ENCODE assay signal across 8 cellular contexts in the genomic region with DNA sequence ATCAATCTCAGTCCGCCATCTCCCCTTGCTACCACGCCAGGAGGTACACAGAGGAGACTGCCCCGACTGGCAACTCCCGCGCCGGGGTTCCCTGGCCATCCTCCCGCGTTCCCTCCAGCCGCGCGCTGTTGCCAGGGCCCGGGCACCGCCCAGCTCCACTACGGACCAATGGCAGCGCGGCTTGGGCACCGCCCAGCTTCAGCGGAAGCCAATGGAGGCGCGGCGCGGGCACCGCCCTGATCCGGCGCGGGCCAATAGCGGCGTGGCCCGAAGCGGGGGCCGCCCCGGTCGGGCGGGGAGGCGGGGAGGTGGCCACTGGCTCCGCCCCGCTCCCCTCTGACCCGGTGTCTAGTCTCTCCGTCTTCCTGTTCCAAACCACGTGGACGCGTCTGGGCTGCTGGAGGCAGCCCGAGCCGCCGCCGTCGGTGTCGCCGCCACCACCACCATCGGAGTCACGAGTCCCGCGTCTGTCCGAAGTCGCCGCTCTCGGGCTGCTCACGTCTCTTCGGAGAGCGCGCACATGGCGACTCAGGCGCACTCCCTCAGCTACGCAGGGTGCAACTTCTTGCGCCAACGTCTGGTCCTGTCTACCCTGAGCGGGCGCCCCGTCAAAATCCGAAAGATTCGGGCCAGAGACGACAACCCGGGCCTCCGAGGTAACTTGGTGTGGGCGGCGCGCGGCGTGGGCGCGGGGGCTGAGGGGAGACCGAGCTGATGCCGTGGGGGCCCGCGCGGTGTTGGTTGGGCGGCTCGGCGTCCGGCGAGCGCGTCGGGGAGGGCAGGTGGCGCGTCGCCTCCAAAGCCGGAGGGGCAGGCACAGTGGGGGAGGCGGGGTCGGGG. TPM values are rescaled to one million over a fixed set of nuclear protein-coding genes. Genes with fewer than 3 reads are reported as not detected.
DNase-seq lines count a peak whose midpoint lies in the region; ATAC-seq, FAIRE-seq and TF ChIP-seq lines count a peak whose summit lies in the region.

A gene with protein sequence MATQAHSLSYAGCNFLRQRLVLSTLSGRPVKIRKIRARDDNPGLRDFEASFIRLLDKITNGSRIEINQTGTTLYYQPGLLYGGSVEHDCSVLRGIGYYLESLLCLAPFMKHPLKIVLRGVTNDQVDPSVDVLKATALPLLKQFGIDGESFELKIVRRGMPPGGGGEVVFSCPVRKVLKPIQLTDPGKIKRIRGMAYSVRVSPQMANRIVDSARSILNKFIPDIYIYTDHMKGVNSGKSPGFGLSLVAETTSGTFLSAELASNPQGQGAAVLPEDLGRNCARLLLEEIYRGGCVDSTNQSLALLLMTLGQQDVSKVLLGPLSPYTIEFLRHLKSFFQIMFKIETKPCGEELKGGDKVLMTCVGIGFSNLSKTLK (plus strand): TSS at position 373 of the 840 bp plus-strand sequence. CDS start 148 bp downstream, at position 521.

- H3K36me3 ChIP-seq in bronchial epithelial cell (ENCODE audit: control insufficient read depth, insufficient read depth, low read length): no peaks in the 10 kb centered on the region
- H3K36me3 ChIP-seq in smooth muscle cell (ENCODE audit: low read depth): no peaks in the 10 kb centered on the region

- H3K79me2 ChIP-seq in smooth muscle cell (ENCODE audit: low read depth): peaks cover 39% of the 10 kb centered on the region

- H3K9me3 ChIP-seq in smooth muscle cell (replicated peaks; ENCODE audit: low read depth): no peaks in the 10 kb centered on the region

- DNase-seq in ACHN (peak; percentile 93), NCI-H2227 (lab: John Stamatoyannopoulos, UW; ENCODE audit: unreplicated experiment) (peak; percentile 98), bronchial epithelial cell (ENCODE audit: low read depth) (peak; percentile 88), iPS-NIHi7 (ENCODE audit: extremely low spot score) (peak; percentile 98), smooth muscle cell (lab: John Stamatoyannopoulos, UW; ENCODE audit: unreplicated experiment) (peak; percentile 82)

- H3K4me3 ChIP-seq in WI38 (ENCODE audit: low read depth, low read length): peak within 1 kb of the TSS; percentile 74
- H3K4me3 ChIP-seq in bronchial epithelial cell (ENCODE audit: low read depth, low read length): peak within 1 kb of the TSS; percentile 94
- H3K4me3 ChIP-seq in smooth muscle cell: peak within 1 kb of the TSS; percentile 96

- FAIRE-seq in bronchial epithelial cell (lab: Jason Lieb, UNC): no peak

- peak within 1 kb of the TSS; percentile 100 for H2AFZ ChIP-seq in smooth muscle cell (ENCODE audit: low read depth)

- WGBS in smooth muscle cell (ENCODE audit: low lambda C conversion rate): under 1% methylated on average over 90 of the region's 100 CpGs

- in situ Hi-C loops in ACHN (cut with HindIII; ENCODE audit: low pct_ligation_motif_present, low pct_unique_long_range_greater_than_20kb, low sequenced_read_pairs): no loop called here

- no peaks in the 10 kb centered on the region for H3F3A ChIP-seq in smooth muscle cell (ENCODE audit: low read depth)

- H3K9ac ChIP-seq in smooth muscle cell (ENCODE audit: low read depth): peak within 1 kb of the TSS; percentile 87

- ATAC-seq in GM18873 (IDR thresholded peaks at IDR 0.05; ENCODE audit: low FRiP score, unreplicated experiment): peak; percentile 94
- peak; percentile 94 for ATAC-seq in HG03139 (IDR thresholded peaks at IDR 0.05; ENCODE audit: unreplicated experiment)

- H4K20me1 ChIP-seq in smooth muscle cell (ENCODE audit: low read depth): no peaks in the 10 kb centered on the region

- peak within 1 kb of the TSS; percentile 96 for H3K4me2 ChIP-seq in smooth muscle cell

- peaks cover 10% of the 10 kb centered on the region for H3K4me1 ChIP-seq in smooth muscle cell (ENCODE audit: low read depth)

- H3K27me3 ChIP-seq in bronchial epithelial cell (ENCODE audit: control insufficient read depth, insufficient read depth, low read length): no peaks in the 10 kb centered on the region
- no peaks in the 10 kb centered on the region for H3K27me3 ChIP-seq in smooth muscle cell (ENCODE audit: low read depth)

- no peak for TF ChIP-seq CTCF in WI38 (IDR thresholded peaks at IDR 0.05; ENCODE audit: low read depth, low read length)
- no peak for TF ChIP-seq CTCF in bronchial epithelial cell (IDR thresholded peaks at IDR 0.05; ENCODE audit: insufficient read depth, low read length, severe bottlenecking)
- TF ChIP-seq CTCF in smooth muscle cell (IDR thresholded peaks at IDR 0.05; ENCODE audit: borderline replicate concordance, insufficient read depth, poor library complexity, severe bottlenecking): no peak

- H3K27ac ChIP-seq in smooth muscle cell (ENCODE audit: low read depth): peak within 1 kb of the TSS; percentile 85

RNA-seq across cellular contexts. Expression of the gene that starts here (rescaled TPM):
- total RNA-seq in bronchial epithelial cell (13.2 and 21.9 TPM in 2 replicates), smooth muscle cell (7.9 and 11.1 TPM in 2 replicates)
- 5.8 and 7.9 TPM in 2 replicates for polyA plus RNA-seq in smooth muscle cell

Comparison
In these comparisons a context has a peak if more than half of its experiments do, and no peak if none do; other contexts are left out.
1. Peak in every context shown above with its lines: DNase-seq, ATAC-seq, H3K4me3 ChIP-seq and H3K27ac ChIP-seq.